Comparison of ENCODE assay signal across 17 cellular contexts in the genomic region with DNA sequence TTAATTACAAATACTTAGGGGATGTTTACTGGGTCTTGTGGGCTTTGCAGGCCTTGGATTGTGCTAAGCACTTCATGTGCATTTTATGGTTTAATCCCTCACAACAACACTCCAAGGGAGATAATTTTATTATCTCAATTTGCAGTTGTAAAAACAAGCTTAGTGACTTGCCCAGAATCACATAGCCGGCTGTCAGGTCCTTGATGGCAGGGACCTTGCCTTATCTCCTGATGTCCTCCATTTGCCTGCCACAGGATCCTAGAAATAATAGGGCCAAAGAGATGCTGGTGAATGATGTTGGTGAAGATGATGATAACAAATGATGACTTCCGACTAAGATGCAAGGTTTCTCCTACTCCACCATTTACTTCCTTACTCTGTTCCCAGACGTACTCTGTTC.
DNase-seq lines count a peak whose midpoint lies in the region; ATAC-seq and TF ChIP-seq lines count a peak whose summit lies in the region.
"Had no signal": no experiment of that assay in that cellular context is flagged by ENCODE, and none has a peak within 500 bp of the region (broad histone marks: within the 10 kb centered on the region; RNA-seq: fewer than 3 reads in every experiment).

No MANE protein-coding gene starts in this region.

- no peak for ATAC-seq in mucosa of descending colon
- no peak for ATAC-seq in naive thymus-derived CD8-positive, alpha-beta T cell
- ATAC-seq: GM23338 had no signal

- no peak overlapping the region for H3K4me3 Mint-ChIP-seq in naive thymus-derived CD8-positive, alpha-beta T cell
- H3K4me3 Mint-ChIP-seq: GM23338, H9 had no signal

- H3K4me1 ChIP-seq in mesodermal cell (ENCODE audit: control insufficient read depth, insufficient read depth, low read length, poor library complexity, severe bottlenecking) (peaks cover 33% of the 10 kb centered on the region), mucosa of descending colon (ENCODE audit: low read depth) (no peaks in the 10 kb centered on the region)

- DNase-seq in ELF-1 (ENCODE audit: low read depth, low spot score) (peak; percentile 28), NCI-H82 (lab: John Stamatoyannopoulos, UW) (peak; percentile 85), SK-N-DZ (ENCODE audit: low spot score) (peak; percentile 67), mucosa of descending colon (no peak), coronary artery (ENCODE audit: low spot score) (no peak)
- no peak for DNase-seq in naive thymus-derived CD8-positive, alpha-beta T cell
- DNase-seq: H9; KG1; NCI-H1048; NCI-H1417; NCI-H1694; NCI-H2029 treated with DMSO at 0.1 percent for 48 hours; NCI-H446 treated with DMSO at 0.1 percent for 48 hours; NK-92 treated with Interleukin-12 subunit alpha and Interleukin-12 subunit beta, amount 100 ng/mL, for 24 hours; Peyer's patch had no signal

- H3K27ac ChIP-seq in mesodermal cell (ENCODE audit: low read depth, low read length, severe bottlenecking) (peak overlapping the region; percentile 77), coronary artery (no peak overlapping the region)
- H3K27ac ChIP-seq: Peyer's patch had no signal

- intact Hi-C loops in mucosa of descending colon (cut with DNase I, micrococcal nuclease) = loop anchor here (5.0 kb wide), 1 partner anchor 71 kb away; no protein-coding TSS in a partner anchor

- H3K9me3 Mint-ChIP-seq in naive thymus-derived CD8-positive, alpha-beta T cell = no peaks in the 10 kb centered on the region
- H3K9me3 Mint-ChIP-seq: GM23338 had no signal

- H3K9me3 ChIP-seq in mesodermal cell (ENCODE audit: control insufficient read depth, low read length) = no peaks in the 10 kb centered on the region
- H3K9me3 ChIP-seq in mucosa of descending colon = no peaks in the 10 kb centered on the region
- H3K9me3 ChIP-seq: Peyer's patch had no signal

- H3K27me3 Mint-ChIP-seq in naive thymus-derived CD8-positive, alpha-beta T cell = peaks cover 0 to 4% (median 1%) of the 10 kb centered on the region in 5 donors

- no peak overlapping the region for H3K27ac Mint-ChIP-seq in naive thymus-derived CD8-positive, alpha-beta T cell

- 67 to 100% methylated on average over 1 of the region's 3 CpGs for WGBS in mesodermal cell (ENCODE audit: insufficient coverage in 2 of 2), 2 experiments

- H3K36me3 ChIP-seq in mesodermal cell (ENCODE audit: control insufficient read depth, insufficient read depth, low read length) = no peaks in the 10 kb centered on the region
- H3K36me3 ChIP-seq in mucosa of descending colon (ENCODE audit: low read depth) = no peaks in the 10 kb centered on the region
- H3K36me3 ChIP-seq: Peyer's patch had no signal

- TF ChIP-seq CTCF in mucosa of descending colon (IDR thresholded peaks at IDR 0.05) = no peak
- no peak for TF ChIP-seq CTCF in coronary artery (IDR thresholded peaks at IDR 0.05)

- POLR2A ChIA-PET in naive thymus-derived CD8-positive, alpha-beta T cell (lab: Charles Lee) = no interaction called here

- H3K4me3 ChIP-seq in mesodermal cell (ENCODE audit: extremely low read depth, insufficient read depth, low read length, poor library complexity, severe bottlenecking) = no peak overlapping the region
- no peak overlapping the region for H3K4me3 ChIP-seq in mucosa of descending colon
- H3K4me3 ChIP-seq in coronary artery = no peak overlapping the region
- H3K4me3 ChIP-seq: GM23338, Peyer's patch had no signal

- H3K36me3 Mint-ChIP-seq in naive thymus-derived CD8-positive, alpha-beta T cell = no peaks in the 10 kb centered on the region

- no peaks in the 10 kb centered on the region for H3K4me1 Mint-ChIP-seq in naive thymus-derived CD8-positive, alpha-beta T cell

Comparison
In these comparisons a context has a peak if more than half of its experiments do, and no peak if none do; other contexts are left out.
1. DNase-seq: peak in ELF-1 (single experiment), NCI-H82 (single experiment) and SK-N-DZ (single experiment); none in mucosa of descending colon (0 of 3), naive thymus-derived CD8-positive, alpha-beta T cell (0 of 10) and coronary artery (single experiment).